Comparison of ENCODE assay signal across 8 cellular contexts in the genomic region with DNA sequence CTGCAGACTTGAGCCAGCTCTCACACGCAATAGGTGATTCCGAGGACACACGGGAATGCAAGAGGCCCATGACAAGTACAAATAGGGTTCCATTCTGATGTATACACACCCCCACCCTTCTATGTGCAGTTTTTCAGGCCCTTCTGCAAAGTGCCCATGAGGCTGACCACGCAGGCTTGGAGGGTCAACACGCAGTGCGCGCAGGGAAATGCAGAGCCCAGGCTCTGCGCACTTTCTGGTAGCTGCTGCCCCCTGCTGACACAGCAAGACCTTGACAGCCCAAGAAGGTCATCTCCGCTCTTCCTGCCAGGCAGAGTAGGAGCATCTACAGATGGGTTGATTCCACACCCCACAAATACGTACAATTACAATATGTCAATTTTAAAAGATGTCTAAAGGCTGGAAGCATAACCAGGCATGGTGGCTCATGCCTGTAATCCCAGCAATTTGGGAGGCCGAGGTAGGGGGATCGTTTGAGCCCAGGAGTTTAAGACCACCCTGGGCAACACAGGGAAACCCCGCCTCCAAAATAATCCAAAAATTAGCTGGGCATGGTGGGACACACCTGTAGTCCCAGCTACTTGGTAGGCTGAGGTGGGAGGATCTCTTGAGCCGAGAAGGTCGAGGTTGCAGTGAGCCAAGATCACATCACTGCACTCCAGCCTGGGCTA. TPM values are rescaled to one million over a fixed set of nuclear protein-coding genes. Genes with fewer than 3 reads are reported as not detected.
DNase-seq lines count a peak whose midpoint lies in the region; ATAC-seq and TF ChIP-seq lines count a peak whose summit lies in the region.

No MANE protein-coding gene starts in this region.

- H3K9me3 Mint-ChIP-seq in activated T-helper 2 cell treated with anti-CD3 and anti-CD28 coated beads, Interferon-gamma antibody, Interleukin-2, Interleukin-4, amounts not matched to agents 10 μg/mL and 5 μg/mL and 100 μg/mL, durations not matched to agents 14 hours and 24 hours and 36 hours = no peaks in the 10 kb centered on the region

- no peaks in the 10 kb centered on the region for H3K9me2 ChIP-seq in OCI-LY1 (ENCODE audit: low read depth, low read length)

- DNase-seq in activated T-helper 2 cell treated with anti-CD3 and anti-CD28 coated beads, Interferon-gamma antibody, Interleukin-2, Interleukin-4, amounts not matched to agents 10 μg/mL and 5 μg/mL and 100 μg/mL, durations not matched to agents 14 hours and 24 hours and 36 hours (ENCODE audit: low spot score) = peak; percentile 24
- DNase-seq in Right ventricle myocardium inferior (ENCODE audit: missing footprints) (peak; percentile 85), psoas muscle (peak in 1 of 2 donors; percentile 75), NCI-H2081 treated with DMSO at 0.1 percent for 48 hours (lab: John Stamatoyannopoulos, UW) (no peak)

- H3K4me1 Mint-ChIP-seq in activated T-helper 2 cell treated with anti-CD3 and anti-CD28 coated beads, Interferon-gamma antibody, Interleukin-2, Interleukin-4, amounts not matched to agents 10 μg/mL and 5 μg/mL and 100 μg/mL, durations not matched to agents 14 hours and 24 hours and 36 hours (ENCODE audit: low read depth) = no peaks in the 10 kb centered on the region

- no peaks in the 10 kb centered on the region for H3K27me3 ChIP-seq in OCI-LY1 (ENCODE audit: insufficient read depth, low read length)
- no peaks in the 10 kb centered on the region for H3K27me3 ChIP-seq in psoas muscle (ENCODE audit: insufficient read depth in 3 of 3, low read length in 2 of 3)

- H2AFZ ChIP-seq in OCI-LY1 (ENCODE audit: low read length) = no peak overlapping the region

- intact Hi-C loops in activated T-helper 2 cell treated with anti-CD3 and anti-CD28 coated beads, Interferon-gamma antibody, Interleukin-2, Interleukin-4, amounts not matched to agents 10 μg/mL and 5 μg/mL and 100 μg/mL, durations not matched to agents 14 hours and 24 hours and 36 hours (cut with micrococcal nuclease) = loop anchor here (1.0 to 2.0 kb wide), 3 partner anchors 120 to 403 kb away; no protein-coding TSS in a partner anchor
- intact Hi-C loops in Right ventricle myocardium inferior (cut with DNase I) (loop anchor here (5.0 kb wide), 1 partner anchor 105 kb away; the partner anchor contains the start of gene OR14I1), psoas muscle (cut with DNase I) (loop anchor here in 1 of 2 donors (2.0 to 5.0 kb wide), 2 partner anchors 110 to 184 kb away; no protein-coding TSS in a partner anchor)

- H3K27ac ChIP-seq in C4-2B (no peak overlapping the region), OCI-LY1 (ENCODE audit: low read depth, low read length, poor library complexity, severe bottlenecking) (no peak overlapping the region), psoas muscle (no peak overlapping the region)

- H3K9me3 ChIP-seq in OCI-LY1 (ENCODE audit: low read length) (no peaks in the 10 kb centered on the region), psoas muscle (no peaks in the 10 kb centered on the region)

- peak; percentile 89 for TF ChIP-seq CTCF in C4-2B (conservative IDR thresholded peaks at IDR 0.05)
- TF ChIP-seq CTCF in OCI-LY1 (IDR thresholded peaks at IDR 0.05; ENCODE audit: low read length) = peak; percentile 91
- peak; percentile 74 for TF ChIP-seq CTCF in psoas muscle (IDR thresholded peaks at IDR 0.05)

- no peak overlapping the region for H3K9ac ChIP-seq in OCI-LY1 (ENCODE audit: low read length)

- peaks cover 7% of the 10 kb centered on the region for H3K36me3 Mint-ChIP-seq in activated T-helper 2 cell treated with anti-CD3 and anti-CD28 coated beads, Interferon-gamma antibody, Interleukin-2, Interleukin-4, amounts not matched to agents 10 μg/mL and 5 μg/mL and 100 μg/mL, durations not matched to agents 14 hours and 24 hours and 36 hours (ENCODE audit: low read depth)

- no peak overlapping the region for H3K4me3 Mint-ChIP-seq in activated T-helper 2 cell treated with anti-CD3 and anti-CD28 coated beads, Interferon-gamma antibody, Interleukin-2, Interleukin-4, amounts not matched to agents 10 μg/mL and 5 μg/mL and 100 μg/mL, durations not matched to agents 14 hours and 24 hours and 36 hours (ENCODE audit: low read depth)

- no peaks in the 10 kb centered on the region for H3K79me2 ChIP-seq in OCI-LY1 (ENCODE audit: insufficient read depth, low read length)

- peaks cover 17% of the 10 kb centered on the region for H3K4me1 ChIP-seq in OCI-LY1 (ENCODE audit: insufficient read depth, low read length, severe bottlenecking)
- no peaks in the 10 kb centered on the region for H3K4me1 ChIP-seq in psoas muscle

- 47 to 53% (median 49%) methylated on average over 15 of the region's 15 CpGs for WGBS in psoas muscle, 3 donors

- H3K27ac Mint-ChIP-seq in activated T-helper 2 cell treated with anti-CD3 and anti-CD28 coated beads, Interferon-gamma antibody, Interleukin-2, Interleukin-4, amounts not matched to agents 10 μg/mL and 5 μg/mL and 100 μg/mL, durations not matched to agents 14 hours and 24 hours and 36 hours = no peak overlapping the region

- H3F3A ChIP-seq in OCI-LY1 (ENCODE audit: insufficient read depth, low read length) = no peaks in the 10 kb centered on the region

- H3K36me3 ChIP-seq in OCI-LY1 (ENCODE audit: insufficient read depth, low read length) = no peaks in the 10 kb centered on the region; the same call in 1 of the 2 replicates
- peaks cover 0 to 14% of the 10 kb centered on the region in 2 donors for H3K36me3 ChIP-seq in psoas muscle (ENCODE audit: insufficient read depth in 1 of 2, low read depth in 1 of 2)

- H4K20me1 ChIP-seq in OCI-LY1 (ENCODE audit: insufficient read depth, low read length) = no peaks in the 10 kb centered on the region

- H3K4me3 ChIP-seq in OCI-LY1 (ENCODE audit: low read depth, low read length, poor library complexity, severe bottlenecking) = no peak overlapping the region
- no peak overlapping the region for H3K4me3 ChIP-seq in psoas muscle

- ATAC-seq in GM18909 (IDR thresholded peaks at IDR 0.05; ENCODE audit: poor library complexity, unreplicated experiment) (peak; percentile 75), HG03108 (IDR thresholded peaks at IDR 0.05; ENCODE audit: unreplicated experiment) (peak; percentile 43), Right ventricle myocardium inferior (peak; percentile 76), psoas muscle (peak; percentile 64 to 83 (median 79))

- H3K27me3 Mint-ChIP-seq in activated T-helper 2 cell treated with anti-CD3 and anti-CD28 coated beads, Interferon-gamma antibody, Interleukin-2, Interleukin-4, amounts not matched to agents 10 μg/mL and 5 μg/mL and 100 μg/mL, durations not matched to agents 14 hours and 24 hours and 36 hours (ENCODE audit: low read depth) = no peaks in the 10 kb centered on the region

- H3K4me2 ChIP-seq in OCI-LY1 (ENCODE audit: low read length) = no peak overlapping the region

RNA-seq across cellular contexts. Expression of gene SH3BP5L, which starts 18.5 kb away (rescaled TPM):
- total RNA-seq in activated T-helper 2 cell treated with anti-CD3 and anti-CD28 coated beads, Interferon-gamma antibody, Interleukin-2, Interleukin-4, amounts not matched to agents 10 μg/mL and 5 μg/mL and 100 μg/mL, durations not matched to agents 14 hours and 24 hours and 36 hours = 27.1 TPM in 2 replicates
- total RNA-seq in Right ventricle myocardium inferior = 22.2 TPM
- total RNA-seq in psoas muscle = 10 to 100 TPM; 18.6 to 27.9 (median 24.8) TPM
- 10 to 100 TPM; 21.1 to 52.7 (median 42.0) TPM for polyA plus RNA-seq in psoas muscle

RNA-seq across cellular contexts. Expression of gene ZNF672, which starts 30.8 kb away (rescaled TPM):
- 46.0 and 51.6 TPM in 2 replicates for total RNA-seq in activated T-helper 2 cell treated with anti-CD3 and anti-CD28 coated beads, Interferon-gamma antibody, Interleukin-2, Interleukin-4, amounts not matched to agents 10 μg/mL and 5 μg/mL and 100 μg/mL, durations not matched to agents 14 hours and 24 hours and 36 hours
- total RNA-seq in Right ventricle myocardium inferior (40.3 TPM), psoas muscle (10 to 100 TPM; 46.2 to 57.0 (median 48.8) TPM)
- 10 to 100 TPM; 25.3 to 51.9 (median 39.5) TPM for polyA plus RNA-seq in psoas muscle

RNA-seq across cellular contexts. Expression of gene LYPD8, which starts 51.6 kb away (rescaled TPM):
- not detected in 2 replicates for total RNA-seq in activated T-helper 2 cell treated with anti-CD3 and anti-CD28 coated beads, Interferon-gamma antibody, Interleukin-2, Interleukin-4, amounts not matched to agents 10 μg/mL and 5 μg/mL and 100 μg/mL, durations not matched to agents 14 hours and 24 hours and 36 hours
- not detected for total RNA-seq in Right ventricle myocardium inferior
- not detected for total RNA-seq in psoas muscle
- not detected for polyA plus RNA-seq in psoas muscle

RNA-seq across cellular contexts. Expression of gene ZNF692, which starts 51.7 kb away (rescaled TPM):
- 86.4 and 87.0 TPM in 2 replicates for total RNA-seq in activated T-helper 2 cell treated with anti-CD3 and anti-CD28 coated beads, Interferon-gamma antibody, Interleukin-2, Interleukin-4, amounts not matched to agents 10 μg/mL and 5 μg/mL and 100 μg/mL, durations not matched to agents 14 hours and 24 hours and 36 hours
- total RNA-seq in Right ventricle myocardium inferior = 20.8 TPM
- total RNA-seq in psoas muscle = 10 to 100 TPM; 13.4 to 22.9 (median 16.0) TPM
- polyA plus RNA-seq in psoas muscle = 10 to 100 TPM; 19.6 to 30.8 (median 19.9) TPM
